ENCODE assay signal across 18 cellular contexts in genomic region chr11:106601637-106602297, GRCh38.
"Had no signal": no experiment of that assay in that cellular context is flagged by ENCODE, and none has a peak within 500 bp of the region (broad histone marks: within the 10 kb centered on the region; RNA-seq: fewer than 3 reads in every experiment).

No MANE protein-coding gene starts in this region.

- H3K9me3 ChIP-seq: lower lobe of right lung, neutrophil, pancreas, right lobe of liver, thoracic aorta, tibial nerve, upper lobe of right lung, uterus had no signal

- ATAC-seq: left ventricle myocardium superior; lower lobe of right lung; mucosa of descending colon; natural killer cell treated with Interleukin-12 subunit alpha and Interleukin-12 subunit beta and Interleukin-15 and Interleukin-18, amount 100 ng/mL, for 72 hours; pancreas; right lobe of liver; stimulated activated naive B cell treated with anti-CD40 and anti-IgM and Interleukin-4, amounts not matched to agents 10 μg/mL and 1 μg/mL and 100 μg/mL, for 72 hours; upper lobe of right lung had no signal

- H3K4me3 ChIP-seq: dorsolateral prefrontal cortex, lower lobe of right lung, mucosa of descending colon, pancreas, right lobe of liver, thoracic aorta, tibial nerve, upper lobe of right lung, uterus had no signal

- H3K27ac ChIP-seq: dorsolateral prefrontal cortex, lower lobe of right lung, neutrophil, pancreas, right lobe of liver, thoracic aorta, tibial nerve, upper lobe of right lung had no signal

- H3K27me3 ChIP-seq: dorsolateral prefrontal cortex, neutrophil, pancreas, right lobe of liver, tibial nerve, upper lobe of right lung, uterus had no signal

- H3K4me1 ChIP-seq: lower lobe of right lung, pancreas, right lobe of liver, tibial nerve, upper lobe of right lung, uterus had no signal

- H3K36me3 ChIP-seq: lower lobe of right lung, neutrophil, pancreas, right lobe of liver, thoracic aorta, tibial nerve, upper lobe of right lung, uterus had no signal

- DNase-seq: dorsolateral prefrontal cortex; effector CD4-positive, alpha-beta T cell; left ventricle myocardium superior; lower lobe of right lung; mucosa of descending colon; naive B cell; pancreas; right lobe of liver; small intestine; stimulated activated CD4-positive, alpha-beta T cell treated with anti-CD3 and anti-CD28 coated beads, Interleukin-15, amount 100 ng/mL, for 24 hours; stimulated activated CD4-positive, alpha-beta T cell treated with anti-CD3 and anti-CD28 coated beads, Interleukin-2, amount 100 ng/mL, for 48 hours; stimulated activated naive B cell treated with anti-CD40 and anti-IgM and Interleukin-4, amounts not matched to agents 10 μg/mL and 1 μg/mL and 100 μg/mL, for 72 hours; upper lobe of right lung; uterus had no signal
